In the genomic region with DNA sequence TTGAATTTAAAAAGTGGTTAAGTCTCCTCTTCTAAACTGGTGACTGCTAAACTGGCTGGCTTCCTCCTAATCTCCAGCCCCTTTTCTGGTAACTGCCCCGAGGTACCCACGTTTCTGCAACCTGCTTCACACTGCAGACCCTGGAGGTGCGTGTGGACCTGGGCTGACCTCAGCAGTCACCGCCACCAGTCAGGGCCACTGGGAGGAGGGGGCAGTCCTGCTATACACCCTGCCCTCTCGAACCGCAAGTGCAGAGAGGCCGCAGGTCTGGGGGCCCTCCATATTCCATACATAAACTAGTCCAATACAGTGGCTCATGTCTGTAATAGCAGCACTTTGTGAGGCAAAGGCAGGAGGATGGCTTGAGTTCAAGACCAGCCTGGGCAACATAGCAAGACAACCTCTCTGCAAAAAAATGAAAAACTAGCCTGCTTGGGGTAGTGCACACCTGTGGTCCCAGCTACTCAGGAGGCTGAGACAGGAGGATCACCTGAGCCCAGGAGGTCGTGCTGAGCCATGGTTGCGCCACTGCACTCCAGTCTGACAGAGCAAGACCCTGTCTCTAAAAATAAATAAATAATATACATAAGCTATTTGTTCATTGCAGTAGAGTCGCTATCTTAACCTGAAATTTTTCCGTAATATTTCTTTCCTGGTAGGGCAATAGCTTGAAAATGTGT, we compare ENCODE assay signal across 9 cellular contexts. TPM values are rescaled to one million over a fixed set of nuclear protein-coding genes. Genes with fewer than 3 reads are reported as not detected.
DNase-seq lines count a peak whose midpoint lies in the region; ATAC-seq and TF ChIP-seq lines count a peak whose summit lies in the region.
"Had no signal": no experiment of that assay in that cellular context is flagged by ENCODE, and none has a peak within 500 bp of the region (broad histone marks: within the 10 kb centered on the region; RNA-seq: fewer than 3 reads in every experiment).

No MANE protein-coding gene starts in this region.

- 83 to 85% methylated on average over 8 to 11 of the region's 11 CpGs for WGBS in testis, 2 donors

- TF ChIP-seq POLR2A in Peyer's patch (IDR thresholded peaks at IDR 0.05) (no peak), testis (IDR thresholded peaks at IDR 0.05) (no peak)

- H3K36me3 ChIP-seq in Peyer's patch (peaks cover 0 to 48% (median 0%) of the 10 kb centered on the region in 3 donors), testis (ENCODE audit: low read depth, missing control alignments) (no peaks in the 10 kb centered on the region), H7 (replicated peaks; ENCODE audit: control insufficient read depth, insufficient read depth, low read length) (peaks cover 5% of the 10 kb centered on the region)
- peaks cover 14 to 53% (median 21%) of the 10 kb centered on the region in 3 experiments for H3K36me3 ChIP-seq in naive thymus-derived CD4-positive, alpha-beta T cell (ENCODE audit: control insufficient read depth in 2 of 3, insufficient read depth in 3 of 3, low read length in 3 of 3)

- H3K4me1 ChIP-seq in Peyer's patch (peaks cover 13 to 73% (median 27%) of the 10 kb centered on the region in 4 donors), testis (peaks cover 82% of the 10 kb centered on the region)
- H3K4me1 ChIP-seq in naive thymus-derived CD4-positive, alpha-beta T cell (ENCODE audit: control insufficient read depth in 2 of 2, insufficient read depth in 2 of 2, low read length in 2 of 2), result peaks cover 27 to 41% of the 10 kb centered on the region in 2 donors

- H3K27ac Mint-ChIP-seq in naive thymus-derived CD4-positive, alpha-beta T cell, result peak overlapping the region in 5 of 9 donors; percentile 5 to 87 (median 85)
- H3K27ac Mint-ChIP-seq in activated CD8-positive, alpha-beta T cell treated with anti-CD3 and anti-CD28 coated beads, Interleukin-2, amount 10 ng/mL, durations not matched to agents 7 days and 5 days, result no peak overlapping the region

- no peaks in the 10 kb centered on the region for H3K9me3 Mint-ChIP-seq in naive thymus-derived CD4-positive, alpha-beta T cell
- H3K9me3 Mint-ChIP-seq in activated CD8-positive, alpha-beta T cell treated with anti-CD3 and anti-CD28 coated beads, Interleukin-2, amount 10 ng/mL, durations not matched to agents 7 days and 5 days (ENCODE audit: insufficient read depth), result no peaks in the 10 kb centered on the region

- H3K9me3 ChIP-seq in Peyer's patch (no peaks in the 10 kb centered on the region), testis (no peaks in the 10 kb centered on the region)
- H3K9me3 ChIP-seq in naive thymus-derived CD4-positive, alpha-beta T cell (ENCODE audit: control insufficient read depth in 2 of 3, low read length in 3 of 3), result no peaks in the 10 kb centered on the region

- CTCF ChIA-PET in naive thymus-derived CD4-positive, alpha-beta T cell (lab: Charles Lee), result interaction anchor here (1.2 to 3.7 kb wide), 3 partner anchors 10 to 83 kb away, joined by 3 to 21 read pairs (median 10); no protein-coding TSS in a partner anchor
- CTCF ChIA-PET in activated CD8-positive, alpha-beta T cell treated with anti-CD3 and anti-CD28 coated beads, Interleukin-2, amount 10 ng/mL, durations not matched to agents 7 days and 5 days (lab: Charles Lee), result interaction anchor here (1.7 to 16.3 kb wide), 7 partner anchors 10 to 368 kb away, joined by 3 to 204 read pairs (median 15); no protein-coding TSS in a partner anchor

- TF ChIP-seq CTCF in Peyer's patch (IDR thresholded peaks at IDR 0.05) (no peak), dorsolateral prefrontal cortex (IDR thresholded peaks at IDR 0.05 in 54 of 56, conservative IDR thresholded peaks at IDR 0.05 in 2 of 56; ENCODE audit: low read depth in 1 of 56, partially characterized antibody in 56 of 56) (no peak), testis (IDR thresholded peaks at IDR 0.05) (no peak)

- peaks cover 36 to 64% (median 50%) of the 10 kb centered on the region in 7 donors for H3K4me1 Mint-ChIP-seq in naive thymus-derived CD4-positive, alpha-beta T cell
- peaks cover 48% of the 10 kb centered on the region for H3K4me1 Mint-ChIP-seq in activated CD8-positive, alpha-beta T cell treated with anti-CD3 and anti-CD28 coated beads, Interleukin-2, amount 10 ng/mL, durations not matched to agents 7 days and 5 days (ENCODE audit: low read depth)

- H3K4me3 Mint-ChIP-seq in naive thymus-derived CD4-positive, alpha-beta T cell, result peak overlapping the region in 4 of 10 donors; percentile 86 to 96 (median 91)
- no peak overlapping the region for H3K4me3 Mint-ChIP-seq in activated CD8-positive, alpha-beta T cell treated with anti-CD3 and anti-CD28 coated beads, Interleukin-2, amount 10 ng/mL, durations not matched to agents 7 days and 5 days

- POLR2A ChIA-PET in naive thymus-derived CD4-positive, alpha-beta T cell (lab: Charles Lee), result interaction anchor here (0.7 to 3.1 kb wide), 10 partner anchors 9 to 728 kb away, joined by 4 to 32 read pairs (median 4); a partner anchor contains a TSS
- POLR2A ChIA-PET in activated CD8-positive, alpha-beta T cell treated with anti-CD3 and anti-CD28 coated beads, Interleukin-2, amount 10 ng/mL, durations not matched to agents 7 days and 5 days (lab: Charles Lee), result interaction anchor here (1.7 kb wide), 1 partner anchor 25 kb away, joined by 4 read pairs; no protein-coding TSS in a partner anchor

- peaks cover 0 to 9% (median 0%) of the 10 kb centered on the region in 5 donors for H3K27me3 Mint-ChIP-seq in naive thymus-derived CD4-positive, alpha-beta T cell
- no peaks in the 10 kb centered on the region for H3K27me3 Mint-ChIP-seq in activated CD8-positive, alpha-beta T cell treated with anti-CD3 and anti-CD28 coated beads, Interleukin-2, amount 10 ng/mL, durations not matched to agents 7 days and 5 days (ENCODE audit: low read depth)

- peak overlapping the region; percentile 8 to 74 (median 70) for H3K27ac ChIP-seq in Peyer's patch
- peak overlapping the region in 58 of 59 donors; percentile 25 to 93 (median 86) for H3K27ac ChIP-seq in dorsolateral prefrontal cortex
- no peak overlapping the region for H3K27ac ChIP-seq in naive thymus-derived CD4-positive, alpha-beta T cell (ENCODE audit: low read depth, low read length)
- H3K27ac ChIP-seq in testis, result peak overlapping the region; percentile 90 to 92

- ATAC-seq in naive thymus-derived CD4-positive, alpha-beta T cell, result no peak
- ATAC-seq in activated CD8-positive, alpha-beta T cell treated with anti-CD3 and anti-CD28 coated beads, Interleukin-2, amount 10 ng/mL, durations not matched to agents 7 days and 5 days, result no peak

- peak in 1 of 3 donors; percentile 43 for DNase-seq in Peyer's patch
- DNase-seq in dorsolateral prefrontal cortex, result peak in 3 of 10 donors; percentile 23 to 27 (median 23)
- DNase-seq in naive thymus-derived CD4-positive, alpha-beta T cell, result no peak
- DNase-seq in testis, result no peak
- no peak for DNase-seq in DMS 273 treated with DMSO at 0.1 percent for 48 hours (lab: John Stamatoyannopoulos, UW)
- DNase-seq in activated CD8-positive, alpha-beta T cell treated with anti-CD3 and anti-CD28 coated beads, Interleukin-2, amount 10 ng/mL, durations not matched to agents 7 days and 5 days, result no peak
- DNase-seq in H7, result no peak
- DNase-seq: activated CD4-positive, CD25-positive, alpha-beta regulatory T cell treated with anti-CD3 and anti-CD28 coated beads, Interleukin-2, amount 50 U/mL, for 72 hours; DND-41 had no signal

- intact Hi-C loops in dorsolateral prefrontal cortex (cut with DNase I) (no loop called here), testis (cut with DNase I; ENCODE audit: low total_unique reads) (no loop called here)
- intact Hi-C loops in naive thymus-derived CD4-positive, alpha-beta T cell (cut with micrococcal nuclease), result loop anchor here in 1 of 2 donors (5.0 kb wide), 1 partner anchor 33 kb away; a partner anchor contains a TSS

- H3K36me3 Mint-ChIP-seq in naive thymus-derived CD4-positive, alpha-beta T cell, result peaks cover 3 to 37% (median 18%) of the 10 kb centered on the region in 5 donors
- peaks cover 39% of the 10 kb centered on the region for H3K36me3 Mint-ChIP-seq in activated CD8-positive, alpha-beta T cell treated with anti-CD3 and anti-CD28 coated beads, Interleukin-2, amount 10 ng/mL, durations not matched to agents 7 days and 5 days (ENCODE audit: low read depth)

- H3K4me3 ChIP-seq in Peyer's patch (no peak overlapping the region), dorsolateral prefrontal cortex (peak overlapping the region in 11 of 59 donors; percentile 23 to 60 (median 35)), testis (no peak overlapping the region), H7 (ENCODE audit: insufficient read depth, low read depth, low read length) (no peak overlapping the region)
- H3K4me3 ChIP-seq in naive thymus-derived CD4-positive, alpha-beta T cell (ENCODE audit: low read length), result no peak overlapping the region

- H3K27me3 ChIP-seq in Peyer's patch (no peaks in the 10 kb centered on the region), dorsolateral prefrontal cortex (no peaks in the 10 kb centered on the region), testis (no peaks in the 10 kb centered on the region), H7 (ENCODE audit: control insufficient read depth, insufficient read depth, low read length) (peaks cover 60% of the 10 kb centered on the region)
- no peaks in the 10 kb centered on the region for H3K27me3 ChIP-seq in naive thymus-derived CD4-positive, alpha-beta T cell (ENCODE audit: control insufficient read depth in 2 of 2, insufficient read depth in 2 of 2, low read length in 2 of 2)

RNA-seq across cellular contexts. Expression of a gene that starts 25.6 kb away (rescaled TPM):
- total RNA-seq in Peyer's patch (10 to 100 TPM; 49.5 to 92.8 (median 58.4) TPM), dorsolateral prefrontal cortex (10 to 100 TPM; 15.8 to 35.3 (median 22.0) TPM), testis (10 to 100 TPM; 75.8 to 90.1 TPM)
- 100 to 1,000 TPM in 1 of 5 experiments, 10 to 100 TPM in 4; 25.3 to 101 (median 30.1) TPM for total RNA-seq in naive thymus-derived CD4-positive, alpha-beta T cell
- polyA plus RNA-seq in naive thymus-derived CD4-positive, alpha-beta T cell, result 10 to 100 TPM; 16.5 to 16.9 TPM
- polyA plus RNA-seq in testis (ENCODE audit: insufficient read depth, low read depth, low replicate concordance), result 38.0 TPM
- total RNA-seq in activated CD8-positive, alpha-beta T cell treated with anti-CD3 and anti-CD28 coated beads, Interleukin-2, amount 10 ng/mL, durations not matched to agents 7 days and 5 days, result 10 to 100 TPM; 24.9 to 26.5 TPM
- 14.7 and 20.9 TPM in 2 replicates for total RNA-seq in H7 (2014; rRNA removed; shearing (Covaris generic))

RNA-seq across cellular contexts. Expression of a gene that starts 35.0 kb away (rescaled TPM):
- total RNA-seq in Peyer's patch (100 to 1,000 TPM; 208 to 265 (median 238) TPM), dorsolateral prefrontal cortex (100 to 1,000 TPM in 104 of 120 experiments, 10 to 100 TPM in 16; 38.9 to 309 (median 147) TPM), testis (10 to 100 TPM; 34.3 to 41.7 TPM)
- total RNA-seq in naive thymus-derived CD4-positive, alpha-beta T cell, result 100 to 1,000 TPM in 3 of 5 experiments, 10 to 100 TPM in 2; 25.8 to 162 (median 111) TPM
- polyA plus RNA-seq in naive thymus-derived CD4-positive, alpha-beta T cell, result 10 to 100 TPM in 1 of 2 donors, 1 to 10 TPM in 1; 7.0 to 25.3 TPM
- 20.1 TPM for polyA plus RNA-seq in testis (ENCODE audit: insufficient read depth, low read depth, low replicate concordance)
- 10 to 100 TPM; 36.2 to 37.4 TPM for total RNA-seq in activated CD8-positive, alpha-beta T cell treated with anti-CD3 and anti-CD28 coated beads, Interleukin-2, amount 10 ng/mL, durations not matched to agents 7 days and 5 days
- total RNA-seq in H7 (2014; rRNA removed; shearing (Covaris generic)), result 33.6 and 35.6 TPM in 2 replicates
